Comparison of ENCODE assay signal across 6 cellular contexts in the genomic region with DNA sequence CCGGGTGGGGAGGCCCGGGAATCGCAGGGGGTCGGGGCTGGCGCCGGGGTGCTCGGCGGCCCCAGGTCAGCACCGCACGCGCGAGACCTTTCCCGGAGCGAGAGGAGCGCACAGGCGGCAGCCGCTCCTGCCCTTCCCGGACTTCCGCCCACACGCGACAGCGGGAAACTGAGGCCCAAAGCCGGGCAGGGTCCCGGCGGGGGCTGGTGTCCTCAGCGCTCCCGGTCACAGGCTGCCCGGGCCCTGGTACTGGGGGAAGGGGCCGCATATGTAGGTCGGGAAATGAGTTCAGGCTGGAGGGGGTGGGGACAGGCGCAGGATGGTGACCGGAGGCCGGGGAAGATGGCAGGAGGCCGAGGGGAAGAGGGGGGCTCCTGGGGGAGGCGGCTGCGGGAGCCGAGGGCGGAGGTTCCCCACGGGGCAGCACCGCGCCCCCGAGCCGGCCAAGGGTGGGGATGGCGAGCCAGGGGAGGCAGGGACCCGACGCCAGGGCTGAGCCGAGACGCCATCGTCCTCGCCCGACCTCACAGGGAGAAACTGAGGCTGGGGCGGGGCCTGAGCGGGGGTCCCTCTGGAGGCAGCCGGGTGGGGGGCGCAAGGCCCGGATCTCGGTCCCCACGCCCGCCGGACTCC. TPM values are rescaled to one million over a fixed set of nuclear protein-coding genes. Genes with fewer than 3 reads are reported as not detected.
DNase-seq lines count a peak whose midpoint lies in the region; ATAC-seq and TF ChIP-seq lines count a peak whose summit lies in the region.

No MANE protein-coding gene starts in this region.

- H3K27me3 ChIP-seq in right atrium auricular region (no peaks in the 10 kb centered on the region), upper lobe of right lung (no peaks in the 10 kb centered on the region)

- TF ChIP-seq CTCF in right atrium auricular region (IDR thresholded peaks at IDR 0.05) (no peak), upper lobe of right lung (IDR thresholded peaks at IDR 0.05) (no peak)

- H3K4me1 ChIP-seq in right atrium auricular region (peaks cover 0 to 48% of the 10 kb centered on the region in 2 donors), upper lobe of right lung (peaks cover 37% of the 10 kb centered on the region)

- H3K4me1 Mint-ChIP-seq in activated T-cell treated with anti-CD3 and anti-CD28 coated beads, Interleukin-2, amount 50 U/mL, for 72 hours (ENCODE audit: low read depth), result peaks cover 28% of the 10 kb centered on the region

- H3K4me3 ChIP-seq in right atrium auricular region (peak overlapping the region; percentile 44 to 70), upper lobe of right lung (peak overlapping the region; percentile 49)

- H3K4me3 Mint-ChIP-seq in activated T-cell treated with anti-CD3 and anti-CD28 coated beads, Interleukin-2, amount 50 U/mL, for 72 hours, result peak overlapping the region; percentile 68 to 76

- H3K27ac Mint-ChIP-seq in activated T-cell treated with anti-CD3 and anti-CD28 coated beads, Interleukin-2, amount 50 U/mL, for 72 hours, result no peak overlapping the region

- peaks cover 14% of the 10 kb centered on the region for H3K27me3 Mint-ChIP-seq in activated T-cell treated with anti-CD3 and anti-CD28 coated beads, Interleukin-2, amount 50 U/mL, for 72 hours (ENCODE audit: low read depth)

- H3K36me3 ChIP-seq in right atrium auricular region (no peaks in the 10 kb centered on the region), upper lobe of right lung (no peaks in the 10 kb centered on the region)

- no peaks in the 10 kb centered on the region for H3K36me3 Mint-ChIP-seq in activated T-cell treated with anti-CD3 and anti-CD28 coated beads, Interleukin-2, amount 50 U/mL, for 72 hours (ENCODE audit: insufficient read depth in 2 of 2)

- no peak for ATAC-seq in activated T-cell treated with anti-CD3 and anti-CD28 coated beads, Interleukin-2, amount 50 U/mL, for 72 hours (replicated peaks in 1 of 2)
- no peak for ATAC-seq in upper lobe of right lung
- no peak for ATAC-seq in HG03039 (IDR thresholded peaks at IDR 0.05; ENCODE audit: unreplicated experiment)

- no peak for DNase-seq in activated T-cell treated with anti-CD3 and anti-CD28 coated beads, Interleukin-2, amount 50 U/mL, for 72 hours
- DNase-seq in activated T-cell treated with anti-CD3 and anti-CD28 coated beads, Interleukin-2, amount 50 U/mL, for 1 hour, result no peak
- DNase-seq in right atrium auricular region (ENCODE audit: low spot score) (no peak), upper lobe of right lung (no peak), cerebellar nuclear complex (lab: John Stamatoyannopoulos, UW) (no peak)

- H3K9me3 Mint-ChIP-seq in activated T-cell treated with anti-CD3 and anti-CD28 coated beads, Interleukin-2, amount 50 U/mL, for 72 hours, result no peaks in the 10 kb centered on the region

- intact Hi-C loops in upper lobe of right lung (cut with DNase I), result no loop called here

- H3K9me3 ChIP-seq in right atrium auricular region (no peaks in the 10 kb centered on the region), upper lobe of right lung (no peaks in the 10 kb centered on the region)

- H3K27ac ChIP-seq in right atrium auricular region, result peak overlapping the region; percentile 6 to 67
- no peak overlapping the region for H3K27ac ChIP-seq in upper lobe of right lung

RNA-seq across cellular contexts. Expression of a gene that starts 0.7 kb away (rescaled TPM):
- total RNA-seq in activated T-cell treated with anti-CD3 and anti-CD28 coated beads, Interleukin-2, amount 50 U/mL, for 72 hours, result under 1 TPM; 0.38 to 0.58 TPM
- total RNA-seq in right atrium auricular region (1 to 10 TPM; 2.4 to 2.6 TPM), upper lobe of right lung (1.0 TPM)

RNA-seq across cellular contexts. Expression of a gene that starts 4.4 kb away (rescaled TPM):
- total RNA-seq in activated T-cell treated with anti-CD3 and anti-CD28 coated beads, Interleukin-2, amount 50 U/mL, for 72 hours, result 100 to 1,000 TPM; 169 to 201 TPM
- total RNA-seq in right atrium auricular region (100 to 1,000 TPM; 193 to 269 TPM), upper lobe of right lung (126 TPM)

RNA-seq across cellular contexts. Expression of a gene that starts 11.2 kb away (rescaled TPM):
- 10 to 100 TPM; 72.3 to 75.4 TPM for total RNA-seq in activated T-cell treated with anti-CD3 and anti-CD28 coated beads, Interleukin-2, amount 50 U/mL, for 72 hours
- total RNA-seq in right atrium auricular region (10 to 100 TPM; 42.1 to 42.2 TPM), upper lobe of right lung (135 TPM)

RNA-seq across cellular contexts. Expression of a gene that starts 31.6 kb away (rescaled TPM):
- total RNA-seq in activated T-cell treated with anti-CD3 and anti-CD28 coated beads, Interleukin-2, amount 50 U/mL, for 72 hours, result 10 to 100 TPM; 81.5 to 86.3 TPM
- total RNA-seq in right atrium auricular region, result 10 to 100 TPM; 62.0 to 64.7 TPM
- total RNA-seq in upper lobe of right lung, result 51.8 TPM

RNA-seq across cellular contexts. Expression of a gene that starts 32.0 kb away (rescaled TPM):
- total RNA-seq in activated T-cell treated with anti-CD3 and anti-CD28 coated beads, Interleukin-2, amount 50 U/mL, for 72 hours, result 100 to 1,000 TPM; 400 to 456 TPM
- total RNA-seq in right atrium auricular region (100 to 1,000 TPM; 288 to 385 TPM), upper lobe of right lung (322 TPM)
